ENCODE assay signal across 10 cellular contexts in the genomic region with DNA sequence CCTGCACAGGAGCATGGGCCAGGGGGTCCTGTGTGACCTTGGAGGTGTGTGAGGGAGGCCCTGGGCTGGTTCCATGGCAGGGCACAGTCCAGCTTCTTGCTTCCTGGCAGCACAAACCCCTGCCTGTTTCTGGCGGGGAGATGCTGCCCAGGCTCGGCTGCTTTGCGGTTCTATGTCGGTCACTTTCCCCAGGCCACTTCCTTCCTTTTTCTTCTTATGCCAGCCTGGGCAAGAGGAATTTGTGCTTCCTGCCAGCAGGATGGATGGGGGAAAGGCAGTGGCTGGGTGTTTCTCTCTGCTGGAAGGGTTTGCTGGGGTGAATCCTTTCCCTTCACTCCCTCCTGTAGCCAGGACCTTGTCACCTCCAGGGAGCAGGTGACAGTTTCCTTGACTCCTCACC. TPM values are rescaled to one million over a fixed set of nuclear protein-coding genes. Genes with fewer than 3 reads are reported as not detected.
DNase-seq lines count a peak whose midpoint lies in the region; ATAC-seq and TF ChIP-seq lines count a peak whose summit lies in the region.
"Had no signal": no experiment of that assay in that cellular context is flagged by ENCODE, and none has a peak within 500 bp of the region (broad histone marks: within the 10 kb centered on the region; RNA-seq: fewer than 3 reads in every experiment).

No MANE protein-coding gene starts in this region.

- no peak overlapping the region for H2AFZ ChIP-seq in MM.1S (ENCODE audit: low read length)

- H3K9ac ChIP-seq in MM.1S (ENCODE audit: low read length) = no peak overlapping the region

- H3K79me2 ChIP-seq in MM.1S (ENCODE audit: low read length) = peaks cover 4% of the 10 kb centered on the region; the same call in 1 of the 2 replicates

- no peak for ATAC-seq in right cardiac atrium
- ATAC-seq in activated naive CD8-positive, alpha-beta T cell treated with anti-CD3 and anti-CD28 coated beads, Interleukin-2, amount 50 U/mL, for 24 hours = no peak
- ATAC-seq: stimulated activated naive CD8-positive, alpha-beta T cell treated with anti-CD3 and anti-CD28 coated beads, Interleukin-15, amount 100 ng/mL, for 72 hours had no signal

- WGBS in right cardiac atrium = 7% methylated on average over 4 of the region's 4 CpGs
- 11 to 43% (median 25%) methylated on average over 4 of the region's 4 CpGs for WGBS in stomach, 5 donors

- no peak for TF ChIP-seq EP300 in stomach (IDR thresholded peaks at IDR 0.05)

- H3K9me3 ChIP-seq in right cardiac atrium (ENCODE audit: control insufficient read depth, low read length) = no peaks in the 10 kb centered on the region
- H3K9me3 ChIP-seq in stomach = no peaks in the 10 kb centered on the region
- H3K9me3 ChIP-seq in MM.1S (replicated peaks; ENCODE audit: insufficient read depth, low read length) = no peaks in the 10 kb centered on the region

- no peak overlapping the region for H3K27ac Mint-ChIP-seq in activated naive CD8-positive, alpha-beta T cell treated with anti-CD3 and anti-CD28 coated beads, Interleukin-2, amount 50 U/mL, for 24 hours

- no peak overlapping the region for H3K4me3 Mint-ChIP-seq in activated naive CD8-positive, alpha-beta T cell treated with anti-CD3 and anti-CD28 coated beads, Interleukin-2, amount 50 U/mL, for 24 hours
- H3K4me3 Mint-ChIP-seq: stimulated activated naive CD8-positive, alpha-beta T cell treated with anti-CD3 and anti-CD28 coated beads, Interleukin-15, amount 100 ng/mL, for 72 hours had no signal

- no peaks in the 10 kb centered on the region for H3K4me1 Mint-ChIP-seq in activated naive CD8-positive, alpha-beta T cell treated with anti-CD3 and anti-CD28 coated beads, Interleukin-2, amount 50 U/mL, for 24 hours

- H4K20me1 ChIP-seq in MM.1S (ENCODE audit: insufficient read depth, low read length) = no peaks in the 10 kb centered on the region

- H3K27me3 ChIP-seq in right cardiac atrium (ENCODE audit: control insufficient read depth, insufficient read depth) (no peaks in the 10 kb centered on the region), stomach (no peaks in the 10 kb centered on the region), MM.1S (replicated peaks; ENCODE audit: insufficient read depth, low read length) (no peaks in the 10 kb centered on the region)

- no peak for TF ChIP-seq CTCF in stomach (IDR thresholded peaks at IDR 0.05)
- TF ChIP-seq CTCF in MM.1S (IDR thresholded peaks at IDR 0.05; ENCODE audit: low read length) = no peak

- peak overlapping the region; percentile 27 for H3K27ac ChIP-seq in right cardiac atrium (ENCODE audit: low read length)
- peak overlapping the region in 4 of 5 donors; percentile 8 to 65 (median 61) for H3K27ac ChIP-seq in stomach
- H3K27ac ChIP-seq in MM.1S (ENCODE audit: low read length) = no peak overlapping the region

- intact Hi-C loops in right cardiac atrium (cut with DNase I) = no loop called here
- intact Hi-C loops in stomach (cut with DNase I; ENCODE audit: low total_unique reads) = no loop called here

- no peak overlapping the region for H3K4me3 ChIP-seq in right cardiac atrium (ENCODE audit: low read length)
- H3K4me3 ChIP-seq in stomach = no peak overlapping the region
- no peak overlapping the region for H3K4me3 ChIP-seq in MM.1S (ENCODE audit: low read length)

- H3K4me1 ChIP-seq in right cardiac atrium (ENCODE audit: control insufficient read depth, insufficient read depth, low read length) = peaks cover 45% of the 10 kb centered on the region
- peaks cover 56 to 95% (median 75%) of the 10 kb centered on the region in 4 donors for H3K4me1 ChIP-seq in stomach
- no peaks in the 10 kb centered on the region for H3K4me1 ChIP-seq in MM.1S (ENCODE audit: low read length)

- no peaks in the 10 kb centered on the region for H3K9me2 ChIP-seq in MM.1S (replicated peaks; ENCODE audit: insufficient read depth, low read length)

- H3F3A ChIP-seq in MM.1S (ENCODE audit: insufficient read depth, low read length) = no peaks in the 10 kb centered on the region

- no peaks in the 10 kb centered on the region for H3K36me3 Mint-ChIP-seq in activated naive CD8-positive, alpha-beta T cell treated with anti-CD3 and anti-CD28 coated beads, Interleukin-2, amount 50 U/mL, for 24 hours (ENCODE audit: low read depth)

- H3K36me3 ChIP-seq in stomach (no peaks in the 10 kb centered on the region), MM.1S (replicated peaks; ENCODE audit: insufficient read depth, low read length) (no peaks in the 10 kb centered on the region)

- TF ChIP-seq POLR2A in stomach (IDR thresholded peaks at IDR 0.05) = no peak

- peak; percentile 15 for DNase-seq in GF-D8 (lab: John Stamatoyannopoulos, UW)
- DNase-seq in SKM-1 (lab: John Stamatoyannopoulos, UW; ENCODE audit: unreplicated experiment) = peak; percentile 41
- DNase-seq in right cardiac atrium = no peak
- DNase-seq in stomach = no peak
- DNase-seq in activated naive CD8-positive, alpha-beta T cell treated with anti-CD3 and anti-CD28 coated beads, Interleukin-2, amount 50 U/mL, for 24 hours = no peak
- DNase-seq in RKO (ENCODE audit: low spot score) = no peak
- no peak for DNase-seq in MM.1S
- DNase-seq in NCI-H2107 (lab: John Stamatoyannopoulos, UW) = no peak
- DNase-seq: activated T-cell treated with anti-CD3 and anti-CD28 coated beads, Interleukin-2, amount 50 U/mL, for 48 hours; stimulated activated naive CD8-positive, alpha-beta T cell treated with anti-CD3 and anti-CD28 coated beads, Interleukin-15, amount 100 ng/mL, for 72 hours had no signal

- H3K4me2 ChIP-seq in MM.1S (ENCODE audit: low read depth, low read length) = no peak overlapping the region

- H3K27me3 Mint-ChIP-seq in activated naive CD8-positive, alpha-beta T cell treated with anti-CD3 and anti-CD28 coated beads, Interleukin-2, amount 50 U/mL, for 24 hours = peaks cover 10% of the 10 kb centered on the region

- H3K9me3 Mint-ChIP-seq in activated naive CD8-positive, alpha-beta T cell treated with anti-CD3 and anti-CD28 coated beads, Interleukin-2, amount 50 U/mL, for 24 hours = no peaks in the 10 kb centered on the region
- H3K9me3 Mint-ChIP-seq: stimulated activated naive CD8-positive, alpha-beta T cell treated with anti-CD3 and anti-CD28 coated beads, Interleukin-15, amount 100 ng/mL, for 72 hours had no signal

RNA-seq across cellular contexts. Expression of gene ASAP2, which starts 24.3 kb away (rescaled TPM):
- total RNA-seq in right cardiac atrium (10 to 100 TPM; 13.3 to 19.7 (median 16.0) TPM), stomach (10 to 100 TPM; 32.1 to 55.4 (median 37.1) TPM)
- polyA plus RNA-seq in right cardiac atrium (9.2 TPM), stomach (10 to 100 TPM in 1 of 3 donors, 1 to 10 TPM in 2; 9.7 to 25.1 (median 9.8) TPM)

Comparison
In these comparisons a context has a peak if more than half of its experiments do, and no peak if none do; other contexts are left out.
1. DNase-seq: peak in GF-D8 (single experiment) and SKM-1 (single experiment); none in right cardiac atrium (0 of 3), stomach (single experiment), activated naive CD8-positive, alpha-beta T cell treated with anti-CD3 and anti-CD28 coated beads, Interleukin-2, amount 50 U/mL, for 24 hours (single experiment), RKO (single experiment), MM.1S (single experiment) and NCI-H2107 (single experiment).